ENCODE assay signal across 9 cellular contexts in genomic region chr1:9234223-9235122, GRCh38. TPM values are rescaled to one million over a fixed set of nuclear protein-coding genes. Genes with fewer than 3 reads are reported as not detected.
DNase-seq lines count a peak whose midpoint lies in the region; ATAC-seq, FAIRE-seq and TF ChIP-seq lines count a peak whose summit lies in the region.
"Had no signal": no experiment of that assay in that cellular context is flagged by ENCODE, and none has a peak within 500 bp of the region (broad histone marks: within the 10 kb centered on the region; RNA-seq: fewer than 3 reads in every experiment).

Gene H6PD (plus strand): TSS chr1:9234774. CDS start chr1:9244935, 10,161 bp downstream.

- H3K27ac ChIP-seq in liver (ENCODE audit: low read depth in 1 of 2, low read length in 2 of 2), result peak within 1 kb of the TSS; percentile 96 to 99

- POLR2A ChIA-PET in AG04449 (lab: Yijun Ruan, JAX), result interaction anchor here (0.6 to 1.9 kb wide), 4 partner anchors 9 to 352 kb away, joined by 3 to 7 read pairs (median 4); no protein-coding TSS in a partner anchor
- POLR2A ChIA-PET in activated CD4-positive, alpha-beta T cell treated with anti-CD3 and anti-CD28 coated beads, Interleukin-2, amount 10 ng/mL, durations not matched to agents 7 days and 5 days (lab: Charles Lee), result interaction anchor here (1.1 kb wide), 1 partner anchor 33 kb away, joined by 5 read pairs; no protein-coding TSS in a partner anchor

- H3K27ac Mint-ChIP-seq in activated CD4-positive, alpha-beta T cell treated with anti-CD3 and anti-CD28 coated beads, Interleukin-2, amount 10 ng/mL, durations not matched to agents 7 days and 5 days, result peak within 1 kb of the TSS; percentile 99
- H3K27ac Mint-ChIP-seq in dendritic cell treated with granulocyte-macrophage colony-stimulating factor and Interleukin-4, amounts not matched to agents 40 ng/mL and 50 ng/mL, for 4 days, result peak within 1 kb of the TSS; percentile 95

- intact Hi-C loops in dendritic cell treated with granulocyte-macrophage colony-stimulating factor and Interleukin-4, amounts not matched to agents 40 ng/mL and 50 ng/mL, for 4 days (cut with micrococcal nuclease), result no loop called here

- peak; percentile 83 for FAIRE-seq in GM18507 (lab: Jason Lieb, UNC)
- FAIRE-seq: endometrium had no signal

- DNase-seq in AG04449 (ENCODE audit: low read depth, low spot score), result no peak
- peak; percentile 98 for DNase-seq in GM18507 (ENCODE audit: extremely low spot score, insufficient read length, low read depth)
- DNase-seq in NCI-H226, result peak; percentile 68
- peak; percentile 76 for DNase-seq in activated CD4-positive, alpha-beta T cell treated with anti-CD3 and anti-CD28 coated beads, Interleukin-2, amount 10 ng/mL, durations not matched to agents 7 days and 5 days
- peak; percentile 68 for DNase-seq in stimulated activated CD4-positive, alpha-beta T cell treated with anti-CD3 and anti-CD28 coated beads, Interleukin-4, amount 100 ng/mL, for 24 hours

- ATAC-seq in HG02970 (IDR thresholded peaks at IDR 0.05; ENCODE audit: low FRiP score, unreplicated experiment), result peak; percentile 75

- peak; percentile 36 to 68 for TF ChIP-seq RAD21 in liver (IDR thresholded peaks at IDR 0.05)

- H3K4me3 Mint-ChIP-seq in activated CD4-positive, alpha-beta T cell treated with anti-CD3 and anti-CD28 coated beads, Interleukin-2, amount 10 ng/mL, durations not matched to agents 7 days and 5 days, result peak within 1 kb of the TSS; percentile 90
- peak within 1 kb of the TSS; percentile 88 for H3K4me3 Mint-ChIP-seq in dendritic cell treated with granulocyte-macrophage colony-stimulating factor and Interleukin-4, amounts not matched to agents 40 ng/mL and 50 ng/mL, for 4 days

- H3K27me3 Mint-ChIP-seq in activated CD4-positive, alpha-beta T cell treated with anti-CD3 and anti-CD28 coated beads, Interleukin-2, amount 10 ng/mL, durations not matched to agents 7 days and 5 days, result peaks cover 3% of the 10 kb centered on the region
- no peaks in the 10 kb centered on the region for H3K27me3 Mint-ChIP-seq in dendritic cell treated with granulocyte-macrophage colony-stimulating factor and Interleukin-4, amounts not matched to agents 40 ng/mL and 50 ng/mL, for 4 days

- no peaks in the 10 kb centered on the region for H3K27me3 ChIP-seq in liver (ENCODE audit: control insufficient read depth in 4 of 4, insufficient read depth in 4 of 4, low read length in 3 of 4)

- H3K4me3 ChIP-seq in AG04449 (ENCODE audit: low read depth, low read length) (peak within 1 kb of the TSS; percentile 66), liver (ENCODE audit: low read depth in 1 of 3, low read length in 3 of 3) (peak within 1 kb of the TSS; percentile 77 to 93 (median 81))

- peaks cover 12 to 48% (median 29%) of the 10 kb centered on the region in 4 donors for H3K4me1 ChIP-seq in liver (ENCODE audit: control insufficient read depth in 4 of 4, insufficient read depth in 4 of 4, low read length in 3 of 4)

- H3K36me3 ChIP-seq in liver (ENCODE audit: control insufficient read depth in 4 of 4, insufficient read depth in 3 of 4, low read depth in 1 of 4, low read length in 3 of 4), result no peaks in the 10 kb centered on the region

- peaks cover 38% of the 10 kb centered on the region for H3K4me1 Mint-ChIP-seq in activated CD4-positive, alpha-beta T cell treated with anti-CD3 and anti-CD28 coated beads, Interleukin-2, amount 10 ng/mL, durations not matched to agents 7 days and 5 days
- H3K4me1 Mint-ChIP-seq in dendritic cell treated with granulocyte-macrophage colony-stimulating factor and Interleukin-4, amounts not matched to agents 40 ng/mL and 50 ng/mL, for 4 days (ENCODE audit: low read depth), result peaks cover 60% of the 10 kb centered on the region

- TF ChIP-seq CTCF in AG04449 (IDR thresholded peaks at IDR 0.05; ENCODE audit: insufficient read depth, low read length, missing control alignments) (peak; percentile 86), liver (IDR thresholded peaks at IDR 0.05; ENCODE audit: low read depth, low read length, missing input control) (peak; percentile 71)

- no peaks in the 10 kb centered on the region for H3K9me3 ChIP-seq in liver (ENCODE audit: control insufficient read depth in 4 of 4, low read length in 3 of 4)

- WGBS in liver, result under 1% methylated on average over 111 of the region's 111 CpGs

- no peaks in the 10 kb centered on the region for H3K9me3 Mint-ChIP-seq in activated CD4-positive, alpha-beta T cell treated with anti-CD3 and anti-CD28 coated beads, Interleukin-2, amount 10 ng/mL, durations not matched to agents 7 days and 5 days
- no peaks in the 10 kb centered on the region for H3K9me3 Mint-ChIP-seq in dendritic cell treated with granulocyte-macrophage colony-stimulating factor and Interleukin-4, amounts not matched to agents 40 ng/mL and 50 ng/mL, for 4 days

- CTCF ChIA-PET in AG04449 (lab: Yijun Ruan, JAX), result interaction anchor here (0.6 to 5.6 kb wide), 26 partner anchors 9 to 303 kb away, joined by 3 to 30 read pairs (median 4); no protein-coding TSS in a partner anchor
- CTCF ChIA-PET in activated CD4-positive, alpha-beta T cell treated with anti-CD3 and anti-CD28 coated beads, Interleukin-2, amount 10 ng/mL, durations not matched to agents 7 days and 5 days (lab: Charles Lee), result interaction anchor here (0.6 to 2.9 kb wide), 16 partner anchors 9 to 339 kb away, joined by 3 to 19 read pairs (median 4); no protein-coding TSS in a partner anchor

- H3K9ac ChIP-seq in liver (ENCODE audit: low read depth in 1 of 2, low read length in 2 of 2), result peak within 1 kb of the TSS; percentile 98 to 99

- H3K36me3 Mint-ChIP-seq in activated CD4-positive, alpha-beta T cell treated with anti-CD3 and anti-CD28 coated beads, Interleukin-2, amount 10 ng/mL, durations not matched to agents 7 days and 5 days (ENCODE audit: low read depth), result peaks cover 3% of the 10 kb centered on the region
- no peaks in the 10 kb centered on the region for H3K36me3 Mint-ChIP-seq in dendritic cell treated with granulocyte-macrophage colony-stimulating factor and Interleukin-4, amounts not matched to agents 40 ng/mL and 50 ng/mL, for 4 days (ENCODE audit: low read depth)

TF ChIP-seq in liver, 16 proteins besides CTCF, POLR2A, EP300 and RAD21:
- TF ChIP-seq MAX (IDR thresholded peaks at IDR 0.05) (peak; percentile 39), ATF3 (IDR thresholded peaks at IDR 0.05) (no peak), REST (IDR thresholded peaks at IDR 0.05) (peak; percentile 53), RXRA (IDR thresholded peaks at IDR 0.05) (peak; percentile 70 to 71), JUND (IDR thresholded peaks at IDR 0.05) (peak in 1 of 2 donors; percentile 31), EGR1 (IDR thresholded peaks at IDR 0.05; ENCODE audit: low read depth in 2 of 2) (peak; percentile 66 to 83), NR2F2 (IDR thresholded peaks at IDR 0.05) (peak; percentile 72), YY1 (IDR thresholded peaks at IDR 0.05) (peak; percentile 34), FOXA2 (IDR thresholded peaks at IDR 0.05) (no peak), SP1 (IDR thresholded peaks at IDR 0.05) (peak; percentile 48), HNF4A (conservative IDR thresholded peaks at IDR 0.05) (peak; percentile 62 to 76), TAF1 (conservative IDR thresholded peaks at IDR 0.05) (no peak)

RNA-seq across cellular contexts. Expression of gene H6PD, which starts in this region (rescaled TPM):
- 10 to 100 TPM; 15.1 to 15.3 TPM for total RNA-seq in activated CD4-positive, alpha-beta T cell treated with anti-CD3 and anti-CD28 coated beads, Interleukin-2, amount 10 ng/mL, durations not matched to agents 7 days and 5 days
- total RNA-seq in liver, result 100 to 1,000 TPM in 1 of 2 donors, 10 to 100 TPM in 1; 47.7 to 134 TPM
- polyA plus RNA-seq in liver, result 10 to 100 TPM; 28.9 to 65.8 TPM
